23 cellular contexts compared by ENCODE assay signal in genomic region chr18:45267622-45268021, GRCh38.
"Had no signal": no experiment of that assay in that cellular context is flagged by ENCODE, and none has a peak within 500 bp of the region (broad histone marks: within the 10 kb centered on the region; RNA-seq: fewer than 3 reads in every experiment).

No MANE protein-coding gene starts in this region.

- H3K27me3 ChIP-seq: dorsolateral prefrontal cortex, gastrocnemius medialis, heart left ventricle, left lung had no signal

- DNase-seq: dermis blood vessel endothelial cell; dorsolateral prefrontal cortex; effector CD4-positive, alpha-beta T cell; effector memory CD4-positive, alpha-beta T cell; erythroblast; foreskin fibroblast; foreskin melanocyte; gastrocnemius medialis; heart left ventricle; hippocampal formation; left cardiac atrium; left lung; left ventricle myocardium superior; lower lobe of right lung; mesenchymal stem cell; mucosa of descending colon; naive B cell had no signal

- H3K4me3 ChIP-seq: coronary artery, dorsolateral prefrontal cortex, gastrocnemius medialis, heart left ventricle, left lung, lower lobe of right lung, mucosa of descending colon had no signal

- FAIRE-seq: colon, islet of Langerhans, keratinocyte had no signal

- H3K4me1 ChIP-seq: gastrocnemius medialis, heart left ventricle, left lung, lower lobe of right lung had no signal

- ATAC-seq: esophagus mucosa, gastrocnemius medialis, heart left ventricle, left cardiac atrium, left lung, left ventricle myocardium superior, lower lobe of right lung, mucosa of descending colon had no signal

- H3K9me3 ChIP-seq: mucosa of descending colon had no signal

- H3K36me3 ChIP-seq: gastrocnemius medialis, heart left ventricle, left lung, lower lobe of right lung had no signal

- H3K27ac ChIP-seq: coronary artery, dorsolateral prefrontal cortex, epithelial cell of prostate, gastrocnemius medialis, heart left ventricle, left lung, lower lobe of right lung had no signal
